26 cellular contexts compared by ENCODE assay signal in the genomic region with DNA sequence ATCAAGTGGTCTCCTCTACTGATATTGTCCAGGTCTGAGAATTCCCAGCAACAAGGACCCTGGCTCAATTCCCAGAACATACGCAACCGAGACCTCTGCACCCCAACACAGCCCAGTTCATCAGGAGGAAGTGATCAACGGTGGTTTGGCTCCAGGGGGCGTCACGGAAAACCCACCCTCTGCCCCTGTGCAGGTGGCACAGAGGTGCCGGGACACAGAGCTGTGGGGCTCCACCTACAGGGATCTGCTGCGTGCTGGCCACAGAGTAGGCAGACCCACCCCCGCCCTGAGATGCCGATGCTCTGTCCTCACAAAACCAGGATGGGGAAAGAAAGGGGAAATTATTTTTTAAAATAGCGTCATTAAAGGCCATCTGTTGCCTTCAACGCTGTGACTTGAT.
"Had no signal": no experiment of that assay in that cellular context is flagged by ENCODE, and none has a peak within 500 bp of the region (broad histone marks: within the 10 kb centered on the region; RNA-seq: fewer than 3 reads in every experiment).

No MANE protein-coding gene starts in this region.

- H3K4me1 ChIP-seq: ascending aorta had no signal

- H3K27ac ChIP-seq: ascending aorta, RWPE1 had no signal

- H3K4me1 Mint-ChIP-seq: activated CD4-positive, alpha-beta T cell treated with anti-CD3 and anti-CD28 coated beads, Interleukin-2, amount 10 ng/mL, durations not matched to agents 24 days and 14 days; activated CD8-positive, alpha-beta memory T cell treated with anti-CD3 and anti-CD28 coated beads, Interleukin-2, amount 10 ng/mL, durations not matched to agents 7 days and 5 days; activated naive CD4-positive, alpha-beta T cell treated with anti-CD3 and anti-CD28 coated beads, Interleukin-2, amount 50 U/mL, for 24 hours; WTC11 had no signal

- H3K36me3 Mint-ChIP-seq: activated naive CD4-positive, alpha-beta T cell treated with anti-CD3 and anti-CD28 coated beads, Interleukin-2, amount 50 U/mL, for 24 hours had no signal

- DNase-seq: activated CD4-positive, alpha-beta T cell treated with anti-CD3 and anti-CD28 coated beads for 1 hour; activated CD4-positive, alpha-beta T cell treated with anti-CD3 and anti-CD28 coated beads, Interleukin-2, amount 10 ng/mL, durations not matched to agents 24 days and 14 days; activated CD4-positive, alpha-beta T cell treated with anti-CD3 and anti-CD28 coated beads, Interleukin-2, amount 50 U/mL, for 48 hours; activated CD8-positive, alpha-beta memory T cell treated with anti-CD3 and anti-CD28 coated beads, Interleukin-2, amount 10 ng/mL, durations not matched to agents 7 days and 5 days; activated effector memory CD4-positive, alpha-beta T cell treated with Interleukin-2 at 50 U/mL for 16 hours; activated naive CD4-positive, alpha-beta T cell; activated T-cell treated with anti-CD3 and anti-CD28 coated beads, Interleukin-2, amount 50 U/mL, for 24 hours; Kasumi-1; KBM-7; NCI-H1105 treated with DMSO at 0.1 percent for 48 hours; NCI-H146; NCI-H187 treated with DMSO at 0.1 percent for 48 hours; NCI-H2171; NCI-H2227 treated with DMSO at 0.1 percent for 48 hours; NCI-H526; NCI-H774; OCI-M1; SIG-M5; T-helper 9 cell had no signal

- H3K36me3 ChIP-seq: ascending aorta had no signal

- H3K27me3 Mint-ChIP-seq: activated CD4-positive, alpha-beta T cell treated with anti-CD3 and anti-CD28 coated beads, Interleukin-2, amount 10 ng/mL, durations not matched to agents 24 days and 14 days; activated CD8-positive, alpha-beta memory T cell treated with anti-CD3 and anti-CD28 coated beads, Interleukin-2, amount 10 ng/mL, durations not matched to agents 7 days and 5 days; activated naive CD4-positive, alpha-beta T cell treated with anti-CD3 and anti-CD28 coated beads, Interleukin-2, amount 50 U/mL, for 24 hours; activated T-cell treated with anti-CD3 and anti-CD28 coated beads, Interleukin-2, amount 50 U/mL, for 24 hours; brain; T-helper 17 cell had no signal

- H3K27me3 ChIP-seq: ascending aorta had no signal

- H3K9me3 Mint-ChIP-seq: activated CD4-positive, alpha-beta T cell treated with anti-CD3 and anti-CD28 coated beads, Interleukin-2, amount 10 ng/mL, durations not matched to agents 24 days and 14 days; activated naive CD4-positive, alpha-beta T cell treated with anti-CD3 and anti-CD28 coated beads, Interleukin-2, amount 50 U/mL, for 24 hours; activated T-cell treated with anti-CD3 and anti-CD28 coated beads, Interleukin-2, amount 50 U/mL, for 24 hours had no signal

- ATAC-seq: activated CD8-positive, alpha-beta memory T cell treated with anti-CD3 and anti-CD28 coated beads, Interleukin-2, amount 10 ng/mL, durations not matched to agents 7 days and 5 days; T-helper 17 cell; WTC11 had no signal

- H3K27ac Mint-ChIP-seq: activated CD4-positive, alpha-beta T cell treated with anti-CD3 and anti-CD28 coated beads, Interleukin-2, amount 10 ng/mL, durations not matched to agents 24 days and 14 days; activated CD8-positive, alpha-beta memory T cell treated with anti-CD3 and anti-CD28 coated beads, Interleukin-2, amount 10 ng/mL, durations not matched to agents 7 days and 5 days; activated naive CD4-positive, alpha-beta T cell treated with anti-CD3 and anti-CD28 coated beads, Interleukin-2, amount 50 U/mL, for 24 hours; activated T-helper 1 cell treated with anti-CD3 and anti-CD28 coated beads, Interleukin-12 subunit alpha, Interleukin-12 subunit beta, Interleukin-2, Interleukin-4 antibody, amounts not matched to agents 30 ng/mL and 10 ng/mL and 1 ng/mL, durations not matched to agents 14 hours and 24 hours and 36 hours; brain; T-helper 17 cell had no signal

- H3K9me3 ChIP-seq: ascending aorta had no signal

- H3K4me3 ChIP-seq: ascending aorta had no signal

- H3K4me3 Mint-ChIP-seq: activated CD4-positive, alpha-beta T cell treated with anti-CD3 and anti-CD28 coated beads, Interleukin-2, amount 10 ng/mL, durations not matched to agents 24 days and 14 days; activated CD8-positive, alpha-beta memory T cell treated with anti-CD3 and anti-CD28 coated beads, Interleukin-2, amount 10 ng/mL, durations not matched to agents 7 days and 5 days; activated naive CD4-positive, alpha-beta T cell treated with anti-CD3 and anti-CD28 coated beads, Interleukin-2, amount 50 U/mL, for 24 hours; activated T-cell treated with anti-CD3 and anti-CD28 coated beads, Interleukin-2, amount 50 U/mL, for 24 hours; activated T-helper 1 cell treated with anti-CD3 and anti-CD28 coated beads, Interleukin-12 subunit alpha, Interleukin-12 subunit beta, Interleukin-2, Interleukin-4 antibody, amounts not matched to agents 30 ng/mL and 10 ng/mL and 1 ng/mL, durations not matched to agents 14 hours and 24 hours and 36 hours; brain; T-helper 17 cell; WTC11 had no signal
